27 cellular contexts compared by ENCODE assay signal in genomic region chr5:57025961-57026360, GRCh38.
"Had no signal": no experiment of that assay in that cellular context is flagged by ENCODE, and none has a peak within 500 bp of the region (broad histone marks: within the 10 kb centered on the region; RNA-seq: fewer than 3 reads in every experiment).

No MANE protein-coding gene starts in this region.

- H3K36me3 ChIP-seq: stomach, suprapubic skin, thoracic aorta, thyroid gland, tibial artery, tibial nerve, transverse colon, upper lobe of left lung, upper lobe of right lung, uterus, vagina had no signal

- FAIRE-seq: urothelium cell line had no signal

- ATAC-seq: stimulated activated effector memory CD8-positive, alpha-beta T cell treated with anti-CD3 and anti-CD28 coated beads, Interleukin-12 subunit alpha, Interleukin-12 subunit beta, amount 100 ng/mL, for 72 hours; stimulated activated memory B cell treated with anti-CD40 and anti-IgM and Interleukin-4, amounts not matched to agents 10 μg/mL and 1 μg/mL and 100 μg/mL, for 72 hours; stimulated activated naive B cell treated with anti-CD40 and anti-IgM and Interleukin-4, amounts not matched to agents 10 μg/mL and 1 μg/mL and 100 μg/mL, for 72 hours; stimulated activated naive CD8-positive, alpha-beta T cell treated with anti-CD3 and anti-CD28 coated beads, Interleukin-15, amount 100 ng/mL, for 72 hours; stimulated activated naive CD8-positive, alpha-beta T cell treated with anti-CD3 and anti-CD28 coated beads, Interleukin-15, Interleukin-2, amounts not matched to agents 100 U/mL and 50 U/mL, for 24 hours; upper lobe of right lung had no signal

- H3K4me1 ChIP-seq: stomach, suprapubic skin, testis, thyroid gland, tibial artery, tibial nerve, upper lobe of left lung, upper lobe of right lung, uterus, vagina had no signal

- H3K27me3 ChIP-seq: stomach, suprapubic skin, testis, thyroid gland, tibial artery, tibial nerve, transverse colon, upper lobe of left lung, upper lobe of right lung, uterus, vagina had no signal

- H3K4me3 ChIP-seq: stomach, suprapubic skin, testis, thoracic aorta, thyroid gland, tibial artery, tibial nerve, transverse colon, upper lobe of left lung, upper lobe of right lung, uterus, vagina had no signal

- DNase-seq: stimulated activated CD4-positive, alpha-beta T cell treated with anti-CD3 and anti-CD28 coated beads, Interleukin-2, amount 100 ng/mL, for 48 hours; stimulated activated CD4-positive, alpha-beta T cell treated with anti-CD3 and anti-CD28 coated beads, Interleukin-4, amount 100 ng/mL, for 1 hour; stimulated activated CD4-positive, alpha-beta T cell treated with anti-CD3 and anti-CD28 coated beads, Interleukin-4, amount 100 ng/mL, for 24 hours; stimulated activated CD4-positive, alpha-beta T cell treated with anti-CD3 and anti-CD28 coated beads, Interleukin-4, amount 100 ng/mL, for 4 hours; stimulated activated CD8-positive, alpha-beta memory T cell treated with anti-CD3 and anti-CD28 coated beads, Interleukin-4, amount 100 ng/mL, for 48 hours; stimulated activated naive B cell treated with anti-CD40 and anti-IgM and Interleukin-4, amounts not matched to agents 10 μg/mL and 1 μg/mL and 100 μg/mL, for 72 hours; stimulated activated naive CD4-positive, alpha-beta T cell; stimulated activated naive CD4-positive, alpha-beta T cell treated with Interleukin-2 at 50 U/mL for 16 hours; stimulated activated naive CD8-positive, alpha-beta T cell treated with anti-CD3 and anti-CD28 coated beads, Interleukin-15, amount 100 ng/mL, for 72 hours; stimulated activated naive CD8-positive, alpha-beta T cell treated with anti-CD3 and anti-CD28 coated beads, Interleukin-15, Interleukin-2, amounts not matched to agents 100 U/mL and 50 U/mL, for 24 hours; stomach; substantia nigra; testis; thyroid gland; tibial artery; transverse colon; trophoblast cell; upper lobe of left lung; upper lobe of right lung; uterus had no signal

- H3K27ac ChIP-seq: stomach, suprapubic skin, testis, thoracic aorta, thyroid gland, tibial artery, tibial nerve, transverse colon, upper lobe of left lung, upper lobe of right lung, uterus, vagina had no signal

- H3K9me3 ChIP-seq: stomach, suprapubic skin, testis, thoracic aorta, thyroid gland, tibial artery, transverse colon, upper lobe of right lung, uterus, vagina had no signal
